Comparison of ENCODE assay signal across 9 cellular contexts in the genomic region with DNA sequence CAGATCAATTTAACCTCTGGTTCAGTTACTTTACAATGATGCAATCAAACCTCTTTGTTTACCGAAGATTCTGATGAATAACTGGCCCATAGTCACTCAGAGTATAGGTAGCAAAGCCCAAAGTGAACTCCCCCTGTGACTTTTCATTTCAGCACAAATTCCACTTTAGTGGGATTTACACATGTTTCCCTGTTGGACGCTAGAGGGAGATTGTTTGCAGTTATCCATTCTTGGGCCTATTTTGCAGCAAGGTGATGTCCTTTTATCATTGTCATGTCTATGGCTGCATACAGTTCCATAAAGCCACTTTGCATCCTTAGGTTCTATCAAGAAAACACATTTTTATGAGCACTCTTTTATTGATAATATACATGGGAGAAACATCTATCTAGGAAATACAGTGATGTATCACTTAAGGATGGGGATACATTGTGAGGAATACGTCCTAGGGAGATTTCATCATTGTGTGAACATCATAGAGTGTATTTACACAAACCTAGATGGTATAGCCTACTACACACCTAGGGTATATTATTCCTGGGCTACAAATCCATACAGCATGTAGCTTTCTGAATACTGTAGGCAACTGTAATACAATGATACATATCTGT. TPM values are rescaled to one million over a fixed set of nuclear protein-coding genes. Genes with fewer than 3 reads are reported as not detected.
A peak's percentile ranks its signal among the peaks of the same experiment; 100 is the strongest.
DNase-seq lines count a peak whose midpoint lies in the region; ATAC-seq, FAIRE-seq and TF ChIP-seq lines count a peak whose summit lies in the region.
"Had no signal": no experiment of that assay in that cellular context is flagged by ENCODE, and none has a peak within 500 bp of the region (broad histone marks: within the 10 kb centered on the region; RNA-seq: fewer than 3 reads in every experiment).

No MANE protein-coding gene starts in this region.

- FAIRE-seq in keratinocyte (lab: Jason Lieb, UNC): no peak

- no peak overlapping the region for H2AFZ ChIP-seq in HCT116 (ENCODE audit: low read depth, low read length, poor library complexity, severe bottlenecking)
- H2AFZ ChIP-seq in keratinocyte (ENCODE audit: control insufficient read depth, low read length): no peak overlapping the region

- TF ChIP-seq RAD21 in HCT116 (IDR thresholded peaks at IDR 0.05; ENCODE audit: low read depth): peak; percentile 50

- H3K9me3 ChIP-seq in HCT116 (ENCODE audit: control insufficient read depth in 1 of 2, insufficient read depth in 1 of 2, low read depth in 1 of 2, low read length in 2 of 2) (no peaks in the 10 kb centered on the region; a peak in 1 of 4 replicates), keratinocyte (ENCODE audit: control insufficient read depth, low read depth, low read length) (no peaks in the 10 kb centered on the region), stomach (peaks cover 0 to 12% (median 9%) of the 10 kb centered on the region in 4 donors)
- H3K9me3 ChIP-seq: SJCRH30 had no signal

- H3K9me2 ChIP-seq in HCT116 (ENCODE audit: insufficient read depth): no peaks in the 10 kb centered on the region

- H4K20me1 ChIP-seq in HCT116 (ENCODE audit: insufficient read depth): no peaks in the 10 kb centered on the region
- H4K20me1 ChIP-seq in keratinocyte (ENCODE audit: control insufficient read depth, extremely low read depth, insufficient read depth, low read length): no peaks in the 10 kb centered on the region

- no TSS peak for BruUV-seq in HCT116 (replicated peaks; lab: Mats Ljungman, UMichigan)

- H3K9ac ChIP-seq in HCT116 (ENCODE audit: low read length): no peak overlapping the region
- H3K9ac ChIP-seq in keratinocyte (ENCODE audit: control insufficient read depth, extremely low read depth, insufficient read depth, low read length): no peak overlapping the region

- RAD21 ChIA-PET in HCT116 (lab: Charles Lee; ENCODE audit: low non-redundant PET in 1 of 2, low total read pairs in 2 of 2, uncharacterized antibody in 2 of 2, unreplicated experiment in 2 of 2): no interaction called here

- H3K9me1 ChIP-seq in keratinocyte (ENCODE audit: control insufficient read depth, extremely low read depth, insufficient read depth, low read length): no peaks in the 10 kb centered on the region

- no peaks in the 10 kb centered on the region for H3K36me3 ChIP-seq in BJ (ENCODE audit: control insufficient read depth, insufficient read depth, low read length)
- no peaks in the 10 kb centered on the region for H3K36me3 ChIP-seq in HCT116 (ENCODE audit: control insufficient read depth in 1 of 2, insufficient read depth in 2 of 2, low read length in 2 of 2)
- H3K36me3 ChIP-seq in keratinocyte (ENCODE audit: control insufficient read depth in 2 of 2, extremely low read depth in 1 of 2, insufficient read depth in 2 of 2, low read length in 2 of 2): no peaks in the 10 kb centered on the region
- no peaks in the 10 kb centered on the region for H3K36me3 ChIP-seq in stomach
- H3K36me3 ChIP-seq: SJCRH30 had no signal

- POLR2A ChIA-PET in BJ (lab: Charles Lee) (no interaction called here), HCT116 (lab: Charles Lee) (no interaction called here)

- intact Hi-C loops in HCT116 (cut with micrococcal nuclease) (loop anchor here (1.0 to 2.0 kb wide), 2 partner anchors 132 to 686 kb away; no protein-coding TSS in a partner anchor), stomach (cut with DNase I; ENCODE audit: low total_unique reads) (no loop called here)

- H3K4me1 ChIP-seq in HCT116 (ENCODE audit: control insufficient read depth in 1 of 2, insufficient read depth in 2 of 2, low read length in 2 of 2) (no peaks in the 10 kb centered on the region), keratinocyte (ENCODE audit: control insufficient read depth, extremely low read depth, insufficient read depth, low read length) (no peaks in the 10 kb centered on the region), stomach (no peaks in the 10 kb centered on the region)
- H3K4me1 ChIP-seq: SJCRH30 had no signal

- TF ChIP-seq EP300 in stomach (IDR thresholded peaks at IDR 0.05): no peak

- H3K27me3 ChIP-seq in BJ (ENCODE audit: control insufficient read depth, insufficient read depth, low read length): no peaks in the 10 kb centered on the region
- H3K27me3 ChIP-seq in HCT116 (ENCODE audit: insufficient read depth, low read length): no peaks in the 10 kb centered on the region
- H3K27me3 ChIP-seq in keratinocyte (ENCODE audit: control insufficient read depth, extremely low read depth, insufficient read depth, low read length): no peaks in the 10 kb centered on the region
- H3K27me3 ChIP-seq in stomach: no peaks in the 10 kb centered on the region
- H3K27me3 ChIP-seq: SJCRH30 had no signal

- dilution Hi-C loops in keratinocyte (cut with MboI; ENCODE audit: extremely low pct_ligation_motif_present, low sequenced_read_pairs): no loop called here

- H3K27ac ChIP-seq in HCT116 (ENCODE audit: low read depth, low read length) (no peak overlapping the region), keratinocyte (ENCODE audit: control insufficient read depth, insufficient read depth, low read length) (no peak overlapping the region), stomach (no peak overlapping the region)
- H3K27ac ChIP-seq: SJCRH30 had no signal

- DNase-seq in BJ (ENCODE audit: low read depth) (no peak), HCT116 (ENCODE audit: low read depth, low spot score) (peak; percentile 21), SKM-1 treated with dmso at 0.1 percent for 144 hours (lab: John Stamatoyannopoulos, UW; ENCODE audit: unreplicated experiment) (peak; percentile 8), keratinocyte (ENCODE audit: low read depth, low spot score) (no peak), NCI-H345 treated with DMSO at 0.1 percent for 48 hours (lab: John Stamatoyannopoulos, UW; ENCODE audit: unreplicated experiment) (no peak), stomach (no peak)

- H3K4me2 ChIP-seq in HCT116 (ENCODE audit: low read length) (no peak overlapping the region), keratinocyte (ENCODE audit: control insufficient read depth, extremely low read depth, insufficient read depth, low read depth, low read length) (no peak overlapping the region)

- TF ChIP-seq POLR2A in HCT116 (IDR thresholded peaks at IDR 0.05; ENCODE audit: borderline replicate concordance, extremely low read depth, insufficient read depth, insufficient read length): no peak
- no peak for TF ChIP-seq POLR2A in stomach (IDR thresholded peaks at IDR 0.05)

- TF ChIP-seq CTCF in BJ (IDR thresholded peaks at IDR 0.05; ENCODE audit: insufficient read depth, low read depth, low read length) (peak; percentile 70), HCT116 (IDR thresholded peaks at IDR 0.05 in 2 of 3, conservative IDR thresholded peaks at IDR 0.05 in 1 of 3; ENCODE audit: borderline replicate concordance in 1 of 3, insufficient read depth in 1 of 3, low read depth in 2 of 3, low read length in 2 of 3) (peak; percentile 37 to 73 (median 70); a peak in 5 of 6 replicates), keratinocyte (optimal IDR thresholded peaks at IDR 0.05 in 1 of 3, IDR thresholded peaks at IDR 0.05 in 1 of 3, conservative IDR thresholded peaks at IDR 0.05 in 1 of 3; ENCODE audit: extremely low read depth in 1 of 3, insufficient read depth in 2 of 3, low read length in 3 of 3) (peak; percentile 47 to 66 (median 50)), stomach (IDR thresholded peaks at IDR 0.05) (peak in 3 of 7 experiments; percentile 14 to 40 (median 17))

- no peak overlapping the region for H3K4me3 ChIP-seq in BJ (ENCODE audit: low read depth, low read length)
- no peak overlapping the region for H3K4me3 ChIP-seq in HCT116 (replicated peaks in 1 of 2; ENCODE audit: low read depth in 1 of 2, low read length in 2 of 2)
- H3K4me3 ChIP-seq in keratinocyte (ENCODE audit: control insufficient read depth in 2 of 3, extremely low read depth in 1 of 3, insufficient read depth in 2 of 3, low read depth in 1 of 3, low read length in 3 of 3): no peak overlapping the region
- no peak overlapping the region for H3K4me3 ChIP-seq in stomach
- H3K4me3 ChIP-seq: SJCRH30 had no signal

- CTCF ChIA-PET in BJ (lab: Yijun Ruan, JAX) (interaction anchor here (0.6 to 1.7 kb wide), 7 partner anchors 9 to 337 kb away, joined by 3 to 5 read pairs (median 3); no protein-coding TSS in a partner anchor), HCT116 (lab: Charles Lee) (no interaction called here)

- 57 to 63% (median 60%) methylated on average over 3 of the region's 3 CpGs for whole genome bisulfite sequencing in stomach, 5 donors

- no peaks in the 10 kb centered on the region for H3K79me2 ChIP-seq in HCT116 (ENCODE audit: insufficient read depth, low read length)
- no peaks in the 10 kb centered on the region for H3K79me2 ChIP-seq in keratinocyte (ENCODE audit: control insufficient read depth, insufficient read depth, low read length)

- ATAC-seq in HCT116: peak; percentile 69
- no peak for ATAC-seq in HG03280 (IDR thresholded peaks at IDR 0.05; ENCODE audit: unreplicated experiment)
- ATAC-seq in GM18861 (IDR thresholded peaks at IDR 0.05; ENCODE audit: unreplicated experiment): no peak

TF ChIP-seq in HCT116, 20 proteins besides CTCF, POLR2A, EP300 and RAD21 (continues in another document):
- TF ChIP-seq ZNF274 (IDR thresholded peaks at IDR 0.05; ENCODE audit: low read depth, low read length) (no peak), ELF1 (IDR thresholded peaks at IDR 0.05; ENCODE audit: borderline replicate concordance, low read depth) (no peak), EGR1 (IDR thresholded peaks at IDR 0.05; ENCODE audit: low read depth) (no peak), CEBPB (IDR thresholded peaks at IDR 0.05; ENCODE audit: low read depth) (no peak), CBX3 (IDR thresholded peaks at IDR 0.05; ENCODE audit: low read depth) (no peak)
- TF ChIP-seq, protein P1, sequence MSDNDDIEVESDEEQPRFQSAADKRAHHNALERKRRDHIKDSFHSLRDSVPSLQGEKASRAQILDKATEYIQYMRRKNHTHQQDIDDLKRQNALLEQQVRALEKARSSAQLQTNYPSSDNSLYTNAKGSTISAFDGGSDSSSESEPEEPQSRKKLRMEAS (IDR thresholded peaks at IDR 0.05): no peak

RNA-seq across cellular contexts. Expression of gene DKK2, which starts 14.5 kb away (rescaled TPM):
- polyA plus RNA-seq in BJ (2011; rRNA removed): 0.25 and 0.37 TPM in 2 replicates
- polyA minus RNA-seq in BJ (2011; rRNA and poly(A)+ RNA removed): 0.09 and 0.10 TPM in 2 replicates
- total RNA-seq in HCT116 (2021; ENCODE audit: unreplicated experiment): not detected
- not detected in 2 replicates for polyA plus RNA-seq in HCT116 (2012)
- polyA plus RNA-seq in keratinocyte: 0.08 TPM in 1 of 3 replicates, not detected in the others
- not detected for polyA plus RNA-seq in keratinocyte (2011; ENCODE audit: low read depth)
- polyA plus RNA-seq in keratinocyte (2011; cell fraction: cytosol; rRNA removed): 0.04 and 0.05 TPM in 2 replicates
- polyA plus RNA-seq in keratinocyte (2011; cell fraction: nucleus; rRNA removed): not detected in 2 replicates
- polyA plus RNA-seq in keratinocyte (2012; ENCODE audit: low replicate concordance): not detected in 2 replicates
- 2.3 TPM in 1 of 3 replicates, not detected in the others for polyA minus RNA-seq in keratinocyte
- not detected for polyA minus RNA-seq in keratinocyte (2011; cell fraction: cytosol; rRNA and poly(A)+ RNA removed)
- polyA minus RNA-seq in keratinocyte (2011; cell fraction: nucleus; rRNA and poly(A)+ RNA removed): not detected in 2 replicates
- 1 to 10 TPM in 1 of 5 donors, under 1 TPM in 1, not detected in 3; 0.58 to 2.6 TPM for total RNA-seq in stomach
- polyA plus RNA-seq in stomach: under 1 TPM in 1 of 3 donors, not detected in 2; 0.05 TPM

Comparison
In these comparisons a context has a peak if more than half of its experiments do, and no peak if none do; other contexts are left out.
1. DNase-seq: peak in HCT116 (single experiment) and SKM-1 treated with dmso at 0.1 percent for 144 hours (single experiment); none in BJ (single experiment), keratinocyte (single experiment), NCI-H345 treated with DMSO at 0.1 percent for 48 hours (single experiment) and stomach (single experiment).